In the genomic region with DNA sequence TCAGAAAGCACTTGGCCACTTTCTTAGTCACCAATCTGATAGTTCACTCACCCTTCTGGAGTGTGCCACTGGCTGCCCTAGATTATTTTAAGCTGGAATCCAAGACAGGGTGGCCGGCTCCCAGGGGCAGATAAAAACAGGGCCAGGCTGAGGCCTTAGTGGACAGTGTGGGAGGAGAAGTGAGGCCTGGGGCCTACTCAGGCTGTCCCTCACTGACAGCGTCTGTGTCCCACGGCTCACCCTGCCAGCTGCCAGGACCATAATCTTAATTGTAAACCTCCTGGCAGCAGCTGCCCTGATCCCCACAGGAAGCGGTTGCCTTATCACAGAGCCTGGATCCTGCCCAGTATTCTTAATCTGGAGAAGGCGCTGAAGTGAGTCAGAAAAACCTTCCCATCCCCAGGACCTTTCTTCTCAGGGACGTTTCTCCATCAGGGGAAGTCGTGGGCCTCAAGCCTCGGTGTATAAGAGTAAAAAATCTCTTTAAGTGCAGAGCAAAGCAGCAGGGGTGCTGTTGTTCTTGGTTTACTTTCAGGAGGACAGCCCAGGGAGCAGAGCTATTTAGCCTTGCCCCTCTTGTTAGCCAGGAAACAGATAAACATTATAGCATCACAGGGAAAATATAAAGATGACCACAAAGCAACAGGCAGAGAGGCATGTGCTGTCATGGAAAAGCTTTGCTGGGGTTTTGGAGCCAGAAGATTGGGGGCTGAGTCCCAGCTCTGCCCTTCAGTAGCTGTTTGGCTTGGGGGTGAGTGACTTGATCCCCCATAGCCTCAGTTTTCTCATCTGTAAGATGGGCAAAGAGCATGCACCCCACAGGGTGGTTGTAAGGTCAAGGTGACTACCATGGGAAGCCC, we compare ENCODE assay signal across 1 cellular context.
TF ChIP-seq lines count a peak whose summit lies in the region.

No MANE protein-coding gene starts in this region.

TF ChIP-seq in SK-N-SH, 30 proteins besides CTCF, POLR2A, EP300 and RAD21 (continued from another document):
- TF ChIP-seq, protein P1, sequence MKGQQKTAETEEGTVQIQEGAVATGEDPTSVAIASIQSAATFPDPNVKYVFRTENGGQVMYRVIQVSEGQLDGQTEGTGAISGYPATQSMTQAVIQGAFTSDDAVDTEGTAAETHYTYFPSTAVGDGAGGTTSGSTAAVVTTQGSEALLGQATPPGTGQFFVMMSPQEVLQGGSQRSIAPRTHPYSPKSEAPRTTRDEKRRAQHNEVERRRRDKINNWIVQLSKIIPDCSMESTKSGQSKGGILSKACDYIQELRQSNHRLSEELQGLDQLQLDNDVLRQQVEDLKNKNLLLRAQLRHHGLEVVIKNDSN (IDR thresholded peaks at IDR 0.05; ENCODE audit: borderline replicate concordance, low read depth), result no peak
- TF ChIP-seq TEAD4 (IDR thresholded peaks at IDR 0.05; ENCODE audit: borderline replicate concordance, insufficient read depth) (0 out of 2 replicates have a peak, but pooled peaks have one; percentile 27), GATA2 (CRISPR knock-in tag; IDR thresholded peaks at IDR 0.05) (peak; percentile 85), RCOR1 (IDR thresholded peaks at IDR 0.05; ENCODE audit: low read length) (peak; percentile 85), GABPA (IDR thresholded peaks at IDR 0.05; ENCODE audit: low read depth) (no peak)
- TF ChIP-seq, protein P2, sequence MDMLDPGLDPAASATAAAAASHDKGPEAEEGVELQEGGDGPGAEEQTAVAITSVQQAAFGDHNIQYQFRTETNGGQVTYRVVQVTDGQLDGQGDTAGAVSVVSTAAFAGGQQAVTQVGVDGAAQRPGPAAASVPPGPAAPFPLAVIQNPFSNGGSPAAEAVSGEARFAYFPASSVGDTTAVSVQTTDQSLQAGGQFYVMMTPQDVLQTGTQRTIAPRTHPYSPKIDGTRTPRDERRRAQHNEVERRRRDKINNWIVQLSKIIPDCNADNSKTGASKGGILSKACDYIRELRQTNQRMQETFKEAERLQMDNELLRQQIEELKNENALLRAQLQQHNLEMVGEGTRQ (IDR thresholded peaks at IDR 0.05; ENCODE audit: borderline replicate concordance, low read depth, low read length), result no peak
- TF ChIP-seq, protein P3, sequence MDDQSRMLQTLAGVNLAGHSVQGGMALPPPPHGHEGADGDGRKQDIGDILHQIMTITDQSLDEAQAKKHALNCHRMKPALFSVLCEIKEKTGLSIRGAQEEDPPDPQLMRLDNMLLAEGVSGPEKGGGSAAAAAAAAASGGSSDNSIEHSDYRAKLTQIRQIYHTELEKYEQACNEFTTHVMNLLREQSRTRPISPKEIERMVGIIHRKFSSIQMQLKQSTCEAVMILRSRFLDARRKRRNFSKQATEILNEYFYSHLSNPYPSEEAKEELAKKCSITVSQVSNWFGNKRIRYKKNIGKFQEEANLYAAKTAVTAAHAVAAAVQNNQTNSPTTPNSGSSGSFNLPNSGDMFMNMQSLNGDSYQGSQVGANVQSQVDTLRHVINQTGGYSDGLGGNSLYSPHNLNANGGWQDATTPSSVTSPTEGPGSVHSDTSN (IDR thresholded peaks at IDR 0.05), result 0 out of 2 replicates have a peak, but pooled peaks have one; percentile 4
